ENCODE assay signal across 8 cellular contexts in genomic region chr3:49021813-49022720, GRCh38. TPM values are rescaled to one million over a fixed set of nuclear protein-coding genes. Genes with fewer than 3 reads are reported as not detected.
DNase-seq lines count a peak whose midpoint lies in the region; ATAC-seq, FAIRE-seq and TF ChIP-seq lines count a peak whose summit lies in the region.

NDUFAF3 (plus strand) TSS chr3:49022121; CDS start chr3:49022145, 24 bp downstream.

- peak; percentile 63 for ATAC-seq in GM18868 (IDR thresholded peaks at IDR 0.05; ENCODE audit: unreplicated experiment)
- peak; percentile 43 for ATAC-seq in HG03103 (IDR thresholded peaks at IDR 0.05; ENCODE audit: low read depth, unreplicated experiment)
- ATAC-seq in WTC11, result peak; percentile 71

- FAIRE-seq in bronchial epithelial cell (lab: Jason Lieb, UNC), result no peak

- peak within 1 kb of the TSS; percentile 92 for H3K4me3 Mint-ChIP-seq in WTC11

- peaks cover 48% of the 10 kb centered on the region for H3K36me3 Mint-ChIP-seq in WTC11

- H3K36me3 ChIP-seq in bronchial epithelial cell (ENCODE audit: control insufficient read depth, insufficient read depth, low read length), result peaks cover 30% of the 10 kb centered on the region

- peak within 1 kb of the TSS; percentile 93 for H3K4me3 ChIP-seq in bronchial epithelial cell (ENCODE audit: low read depth, low read length)

- CTCF ChIA-PET in WTC11 (lab: Charles Lee), result interaction anchor here (0.6 to 8.2 kb wide), 28 partner anchors 9 to 586 kb away, joined by 3 to 124 read pairs (median 4); partner anchors contain the start of genes IP6K2, KLHDC8B, NCKIPSD and NICN1

- no peaks in the 10 kb centered on the region for H3K27me3 ChIP-seq in bronchial epithelial cell (ENCODE audit: control insufficient read depth, insufficient read depth, low read length)

- H3K4me1 Mint-ChIP-seq in WTC11, result peaks cover 29% of the 10 kb centered on the region

- TF ChIP-seq CTCF in WTC11 (IDR thresholded peaks at IDR 0.05) (peak; percentile 88), bronchial epithelial cell (IDR thresholded peaks at IDR 0.05; ENCODE audit: insufficient read depth, low read length, severe bottlenecking) (peak; percentile 99)

- peak; percentile 94 for DNase-seq in AG08396 (ENCODE audit: low spot score)
- DNase-seq in NCI-H2196 treated with DMSO at 0.1 percent for 48 hours (lab: John Stamatoyannopoulos, UW; ENCODE audit: unreplicated experiment), result peak; percentile 79
- DNase-seq in WTC11 (ENCODE audit: low spot score), result peak; percentile 97
- peak; percentile 83 for DNase-seq in bronchial epithelial cell (ENCODE audit: low read depth)
- peak; percentile 94 for DNase-seq in iris pigment epithelial cell (ENCODE audit: low read depth)
- DNase-seq in stimulated activated CD4-positive, alpha-beta T cell treated with anti-CD3 and anti-CD28 coated beads, Interleukin-12 subunit alpha, Interleukin-12 subunit beta, amount 100 ng/mL, for 4 hours, result peak; percentile 92

- POLR2A ChIA-PET in WTC11 (lab: Charles Lee), result interaction anchor here (0.6 to 4.3 kb wide), 13 partner anchors 9 to 518 kb away, joined by 3 to 81 read pairs (median 5); partner anchors contain the start of genes CELSR3, IP6K2, P4HTM and QARS1

- no peaks in the 10 kb centered on the region for H3K9me3 Mint-ChIP-seq in WTC11

- H3K27me3 Mint-ChIP-seq in WTC11 (ENCODE audit: low read depth), result no peaks in the 10 kb centered on the region

- H3K27ac Mint-ChIP-seq in WTC11, result peak within 1 kb of the TSS; percentile 98

TF ChIP-seq in WTC11, 78 proteins besides CTCF, POLR2A, EP300 and RAD21 (continues in another document):
- TF ChIP-seq ATF3 (CRISPR knock-in tag; conservative IDR thresholded peaks at IDR 0.05), result no peak
- TF ChIP-seq OVOL2 (CRISPR knock-in tag; IDR thresholded peaks at IDR 0.05; ENCODE audit: borderline replicate concordance), result no peak
- TF ChIP-seq AFF4 (CRISPR knock-in tag; IDR thresholded peaks at IDR 0.05; ENCODE audit: borderline replicate concordance), result 0 out of 2 replicates have a peak, but pooled peaks have one; percentile 65
- TF ChIP-seq ATF6 (CRISPR knock-in tag; IDR thresholded peaks at IDR 0.05), result no peak
- TF ChIP-seq CREM (CRISPR knock-in tag; IDR thresholded peaks at IDR 0.05), result peak; percentile 84; the same call in 1 of the 2 replicates
- TF ChIP-seq ZNF219 (CRISPR knock-in tag; IDR thresholded peaks at IDR 0.05; ENCODE audit: borderline replicate concordance), result no peak
- no peak; the same call in 1 of the 2 replicates for TF ChIP-seq ZBTB21 (CRISPR knock-in tag; IDR thresholded peaks at IDR 0.05; ENCODE audit: borderline replicate concordance)
- TF ChIP-seq ZNF317 (CRISPR knock-in tag; IDR thresholded peaks at IDR 0.05; ENCODE audit: borderline replicate concordance, low read depth), result peak; percentile 20; the same call in 1 of the 2 replicates
- no peak for TF ChIP-seq ZNF138 (CRISPR knock-in tag; conservative IDR thresholded peaks at IDR 0.05)
- no peak for TF ChIP-seq ERG (CRISPR knock-in tag; IDR thresholded peaks at IDR 0.05)
- TF ChIP-seq, protein P1, sequence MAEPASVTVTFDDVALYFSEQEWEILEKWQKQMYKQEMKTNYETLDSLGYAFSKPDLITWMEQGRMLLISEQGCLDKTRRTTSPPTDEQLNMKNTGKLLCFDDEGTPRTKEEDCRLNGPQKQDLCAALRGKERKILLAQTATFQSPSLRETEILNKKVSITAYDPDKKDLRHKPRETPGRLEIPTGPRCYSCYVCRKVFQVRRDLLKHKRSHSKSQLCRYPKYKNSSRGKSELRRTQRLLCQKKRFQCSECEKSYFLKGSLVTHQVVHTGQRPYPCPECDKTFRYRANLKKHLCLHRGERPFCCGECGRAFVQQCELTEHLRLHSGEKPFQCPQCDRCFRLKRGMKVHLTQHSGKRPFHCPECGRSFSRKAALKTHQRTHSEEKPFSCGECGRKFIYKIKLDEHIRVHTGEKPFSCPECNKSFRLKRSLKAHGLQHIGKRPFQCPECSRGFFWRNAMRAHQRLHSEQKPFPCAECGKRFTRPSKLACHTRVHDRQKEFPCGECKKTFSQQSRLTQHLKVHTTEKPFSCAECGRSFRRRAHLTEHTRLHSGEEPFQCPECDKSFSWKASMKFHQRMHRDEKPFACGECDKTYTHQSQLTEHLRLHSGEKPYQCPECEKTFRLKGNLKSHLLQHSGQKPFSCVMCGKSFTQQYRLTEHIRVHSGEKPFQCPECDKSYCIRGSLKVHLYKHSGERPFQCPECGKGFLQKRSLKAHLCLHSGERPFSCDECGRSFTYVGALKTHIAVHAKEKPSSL (CRISPR knock-in tag; conservative IDR thresholded peaks at IDR 0.05), result no peak
- TF ChIP-seq NFE2L1 (CRISPR knock-in tag; IDR thresholded peaks at IDR 0.05), result 0 out of 2 replicates have a peak, but pooled peaks have one; percentile 72
- peak; percentile 59 for TF ChIP-seq NR2C2 (CRISPR knock-in tag; IDR thresholded peaks at IDR 0.05)
- peak; percentile 31; the same call in 1 of the 2 replicates for TF ChIP-seq USF2 (CRISPR knock-in tag; IDR thresholded peaks at IDR 0.05)
- TF ChIP-seq SOX15 (CRISPR knock-in tag; IDR thresholded peaks at IDR 0.05), result no peak
- no peak for TF ChIP-seq ZNF121 (CRISPR knock-in tag; IDR thresholded peaks at IDR 0.05)

RNA-seq across cellular contexts. Expression of gene NDUFAF3, which starts in this region (rescaled TPM):
- total RNA-seq in WTC11 (2021), result 36.8 to 50.3 TPM (median 49.6 TPM) in 3 replicates
- total RNA-seq in bronchial epithelial cell, result 36.3 and 58.9 TPM in 2 replicates

Comparison
In these comparisons a context has a peak if more than half of its experiments do, and no peak if none do; other contexts are left out.
1. Peak in every context shown above with its lines: DNase-seq, ATAC-seq and H3K4me3 ChIP-seq.